In the genomic region with DNA sequence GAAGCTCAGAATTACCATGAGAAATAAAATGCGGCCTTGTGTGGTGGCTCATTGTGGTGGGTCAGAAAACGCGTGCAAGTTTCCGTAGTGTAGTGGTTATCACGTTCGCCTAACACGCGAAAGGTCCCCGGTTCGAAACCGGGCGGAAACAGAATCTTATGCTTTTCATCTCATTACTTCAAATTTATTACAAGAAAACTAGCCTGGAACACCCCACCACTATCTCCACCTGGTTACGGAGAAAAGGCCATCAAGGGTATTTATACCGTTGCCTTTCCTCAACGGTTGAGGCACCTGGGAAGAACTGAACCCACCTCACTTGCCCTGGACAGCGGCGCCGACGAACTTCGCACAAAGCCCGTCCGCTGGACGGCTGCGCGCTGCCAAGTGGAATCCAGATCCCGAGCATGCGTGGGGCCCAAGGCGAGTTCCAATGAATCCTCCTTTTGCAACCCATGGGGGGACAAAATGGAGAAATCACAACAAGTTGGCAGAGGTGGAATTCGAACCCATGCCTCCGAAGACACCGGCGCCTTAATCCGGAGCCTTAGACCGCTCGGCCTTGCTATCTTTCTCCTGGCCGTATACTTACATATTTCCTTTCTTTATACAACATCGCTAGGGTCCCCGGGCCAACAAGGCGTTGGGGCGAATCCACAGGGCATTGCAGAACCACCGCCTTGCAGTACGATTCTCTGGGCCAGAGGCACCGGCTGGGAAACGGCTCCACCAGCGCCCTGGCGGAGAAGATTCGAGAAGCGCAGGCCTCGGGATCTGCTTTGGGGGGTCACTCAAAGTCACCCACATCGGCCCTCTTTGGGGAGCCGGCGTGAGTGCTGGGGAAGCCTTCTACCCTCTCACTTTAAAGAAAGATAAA, we compare ENCODE assay signal across 11 cellular contexts. TPM values are rescaled to one million over a fixed set of nuclear protein-coding genes. Genes with fewer than 3 reads are reported as not detected.
DNase-seq lines count a peak whose midpoint lies in the region; ATAC-seq, FAIRE-seq and TF ChIP-seq lines count a peak whose summit lies in the region.
"Had no signal": no experiment of that assay in that cellular context is flagged by ENCODE, and none has a peak within 500 bp of the region (broad histone marks: within the 10 kb centered on the region; RNA-seq: fewer than 3 reads in every experiment).

No MANE protein-coding gene starts in this region.

- TF ChIP-seq CTCF in GM23338 (conservative IDR thresholded peaks at IDR 0.05; ENCODE audit: low read depth in 2 of 2) (no peak), keratinocyte (optimal IDR thresholded peaks at IDR 0.05 in 1 of 3, IDR thresholded peaks at IDR 0.05 in 1 of 3, conservative IDR thresholded peaks at IDR 0.05 in 1 of 3; ENCODE audit: extremely low read depth in 1 of 3, insufficient read depth in 2 of 3, low read length in 3 of 3) (no peak), sigmoid colon (IDR thresholded peaks at IDR 0.05) (no peak), MM.1S (IDR thresholded peaks at IDR 0.05; ENCODE audit: low read length) (no peak)

- H3K9me1 ChIP-seq in keratinocyte (ENCODE audit: control insufficient read depth, extremely low read depth, insufficient read depth, low read length) = no peaks in the 10 kb centered on the region

- no peak overlapping the region for H3K27ac ChIP-seq in BLaER1
- peak overlapping the region; percentile 65; the same call in 1 of the 2 replicates for H3K27ac ChIP-seq in GM23338 (ENCODE audit: low read depth)
- H3K27ac ChIP-seq in keratinocyte (ENCODE audit: control insufficient read depth, insufficient read depth, low read length) = no peak overlapping the region
- H3K27ac ChIP-seq in sigmoid colon = no peak overlapping the region
- H3K27ac ChIP-seq in MM.1S (ENCODE audit: low read length) = no peak overlapping the region

- H3K36me3 ChIP-seq in BLaER1 = no peaks in the 10 kb centered on the region
- no peaks in the 10 kb centered on the region for H3K36me3 ChIP-seq in GM23338 (ENCODE audit: insufficient read depth)
- H3K36me3 ChIP-seq in keratinocyte (ENCODE audit: control insufficient read depth in 2 of 2, extremely low read depth in 1 of 2, insufficient read depth in 2 of 2, low read length in 2 of 2) = no peaks in the 10 kb centered on the region
- no peaks in the 10 kb centered on the region for H3K36me3 ChIP-seq in sigmoid colon
- no peaks in the 10 kb centered on the region for H3K36me3 ChIP-seq in MM.1S (replicated peaks; ENCODE audit: insufficient read depth, low read length)

- H3K4me1 Mint-ChIP-seq in GM23338 = peaks cover 25% of the 10 kb centered on the region
- peaks cover 61% of the 10 kb centered on the region for H3K4me1 Mint-ChIP-seq in activated T-helper 1 cell treated with anti-CD3 and anti-CD28 coated beads, Interleukin-12 subunit alpha, Interleukin-12 subunit beta, Interleukin-2, Interleukin-4 antibody, amounts not matched to agents 30 ng/mL and 10 ng/mL and 1 ng/mL, durations not matched to agents 14 hours and 24 hours and 36 hours (ENCODE audit: low read depth)

- H3K4me1 ChIP-seq in BLaER1 (peaks cover 78% of the 10 kb centered on the region), GM23338 (ENCODE audit: insufficient read depth) (peaks cover 10% of the 10 kb centered on the region), keratinocyte (ENCODE audit: control insufficient read depth, extremely low read depth, insufficient read depth, low read length) (peaks cover 15% of the 10 kb centered on the region), sigmoid colon (peaks cover 0 to 12% (median 5%) of the 10 kb centered on the region in 4 donors), MM.1S (ENCODE audit: low read length) (peaks cover 25% of the 10 kb centered on the region)

- no peak for TF ChIP-seq EP300 in sigmoid colon (IDR thresholded peaks at IDR 0.05)

- peak; percentile 8 for ATAC-seq in GM23338

- no peaks in the 10 kb centered on the region for H4K20me1 ChIP-seq in BLaER1
- no peaks in the 10 kb centered on the region for H4K20me1 ChIP-seq in GM23338 (replicated peaks; ENCODE audit: insufficient read depth)
- no peaks in the 10 kb centered on the region for H4K20me1 ChIP-seq in keratinocyte (ENCODE audit: control insufficient read depth, extremely low read depth, insufficient read depth, low read length)
- no peaks in the 10 kb centered on the region for H4K20me1 ChIP-seq in MM.1S (ENCODE audit: insufficient read depth, low read length)

- FAIRE-seq in keratinocyte (lab: Jason Lieb, UNC) = peak; percentile 81

- peak overlapping the region; percentile 95 for H3K4me3 Mint-ChIP-seq in GM23338
- peak overlapping the region; percentile 57 for H3K4me3 Mint-ChIP-seq in activated T-helper 1 cell treated with anti-CD3 and anti-CD28 coated beads, Interleukin-12 subunit alpha, Interleukin-12 subunit beta, Interleukin-2, Interleukin-4 antibody, amounts not matched to agents 30 ng/mL and 10 ng/mL and 1 ng/mL, durations not matched to agents 14 hours and 24 hours and 36 hours

- no peaks in the 10 kb centered on the region for H3K36me3 Mint-ChIP-seq in GM23338 (ENCODE audit: low read depth)
- peaks cover 2% of the 10 kb centered on the region for H3K36me3 Mint-ChIP-seq in activated T-helper 1 cell treated with anti-CD3 and anti-CD28 coated beads, Interleukin-12 subunit alpha, Interleukin-12 subunit beta, Interleukin-2, Interleukin-4 antibody, amounts not matched to agents 30 ng/mL and 10 ng/mL and 1 ng/mL, durations not matched to agents 14 hours and 24 hours and 36 hours (ENCODE audit: low read depth)

- H2AFZ ChIP-seq in GM23338 = peak overlapping the region; percentile 99
- H2AFZ ChIP-seq in keratinocyte (ENCODE audit: control insufficient read depth, low read length) = no peak overlapping the region
- H2AFZ ChIP-seq in MM.1S (ENCODE audit: low read length) = no peak overlapping the region

- no peaks in the 10 kb centered on the region for H3K9me3 ChIP-seq in BLaER1
- no peaks in the 10 kb centered on the region for H3K9me3 ChIP-seq in keratinocyte (ENCODE audit: control insufficient read depth, low read depth, low read length)
- no peaks in the 10 kb centered on the region for H3K9me3 ChIP-seq in sigmoid colon
- H3K9me3 ChIP-seq in MM.1S (replicated peaks; ENCODE audit: insufficient read depth, low read length) = no peaks in the 10 kb centered on the region

- peaks cover 46% of the 10 kb centered on the region for H3K27me3 Mint-ChIP-seq in GM23338 (ENCODE audit: insufficient read depth, low read depth, poor library complexity)
- H3K27me3 Mint-ChIP-seq in activated T-helper 1 cell treated with anti-CD3 and anti-CD28 coated beads, Interleukin-12 subunit alpha, Interleukin-12 subunit beta, Interleukin-2, Interleukin-4 antibody, amounts not matched to agents 30 ng/mL and 10 ng/mL and 1 ng/mL, durations not matched to agents 14 hours and 24 hours and 36 hours (ENCODE audit: insufficient read depth) = peaks cover 28% of the 10 kb centered on the region

- peak; percentile 65 for DNase-seq in GM23338 (ENCODE audit: low spot score)
- DNase-seq in activated T-helper 1 cell treated with anti-CD3 and anti-CD28 coated beads, Interleukin-12 subunit alpha, Interleukin-12 subunit beta, Interleukin-2, Interleukin-4 antibody, amounts not matched to agents 30 ng/mL and 10 ng/mL and 1 ng/mL, durations not matched to agents 14 hours and 24 hours and 36 hours (ENCODE audit: low spot score) = no peak
- DNase-seq in keratinocyte (ENCODE audit: low read depth, low spot score) = no peak
- DNase-seq in sigmoid colon = no peak
- no peak for DNase-seq in NCI-H774 (lab: John Stamatoyannopoulos, UW)
- DNase-seq in MM.1S = no peak
- DNase-seq in NCI-H1092 (lab: John Stamatoyannopoulos, UW) = no peak
- DNase-seq: NCI-H526 had no signal

- WGBS in sigmoid colon, 2 donors = 15 to 52% methylated on average over 46 to 51 of the region's 52 CpGs

- no peaks in the 10 kb centered on the region for H3K79me2 ChIP-seq in GM23338 (replicated peaks; ENCODE audit: insufficient read depth)
- no peaks in the 10 kb centered on the region for H3K79me2 ChIP-seq in keratinocyte (ENCODE audit: control insufficient read depth, insufficient read depth, low read length)
- H3K79me2 ChIP-seq in MM.1S (ENCODE audit: low read length) = no peaks in the 10 kb centered on the region

- H3K9ac ChIP-seq in BLaER1 (no peak overlapping the region), keratinocyte (ENCODE audit: control insufficient read depth, extremely low read depth, insufficient read depth, low read length) (no peak overlapping the region), MM.1S (ENCODE audit: low read length) (no peak overlapping the region)

- H3K27ac Mint-ChIP-seq in GM23338 = peak overlapping the region; percentile 81
- peak overlapping the region; percentile 63 for H3K27ac Mint-ChIP-seq in activated T-helper 1 cell treated with anti-CD3 and anti-CD28 coated beads, Interleukin-12 subunit alpha, Interleukin-12 subunit beta, Interleukin-2, Interleukin-4 antibody, amounts not matched to agents 30 ng/mL and 10 ng/mL and 1 ng/mL, durations not matched to agents 14 hours and 24 hours and 36 hours

- H3K4me3 ChIP-seq in BLaER1 (no peak overlapping the region), GM23338 (peak overlapping the region; percentile 84), keratinocyte (ENCODE audit: control insufficient read depth in 2 of 3, extremely low read depth in 1 of 3, insufficient read depth in 2 of 3, low read depth in 1 of 3, low read length in 3 of 3) (no peak overlapping the region), sigmoid colon (no peak overlapping the region), MM.1S (ENCODE audit: low read length) (no peak overlapping the region)

- H3K9me2 ChIP-seq in GM23338 (ENCODE audit: insufficient read depth) (no peaks in the 10 kb centered on the region; the same call in 1 of the 2 replicates), MM.1S (replicated peaks; ENCODE audit: insufficient read depth, low read length) (no peaks in the 10 kb centered on the region)

- H3F3A ChIP-seq in GM23338 (replicated peaks; ENCODE audit: low read depth) (no peaks in the 10 kb centered on the region; the same call in 1 of the 2 replicates), MM.1S (ENCODE audit: insufficient read depth, low read length) (peaks cover 5% of the 10 kb centered on the region)

- 0 out of 3 replicates have a peak, but pooled peaks cover under 1% of the 10 kb centered on the region for H3K9me3 Mint-ChIP-seq in GM23338
- no peaks in the 10 kb centered on the region for H3K9me3 Mint-ChIP-seq in activated T-helper 1 cell treated with anti-CD3 and anti-CD28 coated beads, Interleukin-12 subunit alpha, Interleukin-12 subunit beta, Interleukin-2, Interleukin-4 antibody, amounts not matched to agents 30 ng/mL and 10 ng/mL and 1 ng/mL, durations not matched to agents 14 hours and 24 hours and 36 hours

- H3K4me2 ChIP-seq in BLaER1 = peak overlapping the region; percentile 80
- H3K4me2 ChIP-seq in GM23338 = peak overlapping the region; percentile 96
- no peak overlapping the region for H3K4me2 ChIP-seq in keratinocyte (ENCODE audit: control insufficient read depth, extremely low read depth, insufficient read depth, low read depth, low read length)
- no peak overlapping the region for H3K4me2 ChIP-seq in MM.1S (ENCODE audit: low read depth, low read length)

- dilution Hi-C loops in keratinocyte (cut with MboI; ENCODE audit: extremely low pct_ligation_motif_present, low sequenced_read_pairs) = no loop called here

- H3K27me3 ChIP-seq in BLaER1 = no peaks in the 10 kb centered on the region
- peaks cover 14% of the 10 kb centered on the region for H3K27me3 ChIP-seq in GM23338 (ENCODE audit: insufficient read depth)
- H3K27me3 ChIP-seq in keratinocyte (ENCODE audit: control insufficient read depth, extremely low read depth, insufficient read depth, low read length) = no peaks in the 10 kb centered on the region
- peaks cover 0 to 71% (median 50%) of the 10 kb centered on the region in 3 donors for H3K27me3 ChIP-seq in sigmoid colon
- H3K27me3 ChIP-seq in MM.1S (replicated peaks; ENCODE audit: insufficient read depth, low read length) = peaks cover 29% of the 10 kb centered on the region

- intact Hi-C loops in activated T-helper 1 cell treated with anti-CD3 and anti-CD28 coated beads, Interleukin-12 subunit alpha, Interleukin-12 subunit beta, Interleukin-2, Interleukin-4 antibody, amounts not matched to agents 30 ng/mL and 10 ng/mL and 1 ng/mL, durations not matched to agents 14 hours and 24 hours and 36 hours (cut with micrococcal nuclease) = no loop called here
- intact Hi-C loops in sigmoid colon (cut with DNase I) = no loop called here

- TF ChIP-seq POLR2A in sigmoid colon (IDR thresholded peaks at IDR 0.05) = no peak

RNA-seq across cellular contexts. Expression of a gene that starts 16.9 kb away (rescaled TPM):
- total RNA-seq in GM23338 (2014; rRNA removed; shearing (Covaris generic)) = not detected in 2 replicates
- polyA plus RNA-seq in GM23338 (2016; fragmentation: Nextera tagmentation; extraction: Ambion mirVana) (not detected in 2 replicates), keratinocyte (not detected in 3 replicates), sigmoid colon (not detected)
- not detected in 2 replicates for total RNA-seq in activated T-helper 1 cell treated with anti-CD3 and anti-CD28 coated beads, Interleukin-12 subunit alpha, Interleukin-12 subunit beta, Interleukin-2, Interleukin-4 antibody, amounts not matched to agents 30 ng/mL and 10 ng/mL and 1 ng/mL, durations not matched to agents 14 hours and 24 hours and 36 hours
- polyA plus RNA-seq in keratinocyte (2011; ENCODE audit: low read depth) = not detected
- polyA plus RNA-seq in keratinocyte (2011; cell fraction: cytosol; rRNA removed) = not detected in 2 replicates
- not detected in 2 replicates for polyA plus RNA-seq in keratinocyte (2011; cell fraction: nucleus; rRNA removed)
- not detected in 2 replicates for polyA plus RNA-seq in keratinocyte (2012; ENCODE audit: low replicate concordance)
- polyA minus RNA-seq in keratinocyte = not detected in 3 replicates
- not detected for polyA minus RNA-seq in keratinocyte (2011; cell fraction: cytosol; rRNA and poly(A)+ RNA removed)
- polyA minus RNA-seq in keratinocyte (2011; cell fraction: nucleus; rRNA and poly(A)+ RNA removed) = not detected in 2 replicates
- total RNA-seq in sigmoid colon = not detected
- total RNA-seq: activated CD8-positive, alpha-beta memory T cell treated with anti-CD3 and anti-CD28 coated beads for 36 hours; mesenteric fat pad had no signal

RNA-seq across cellular contexts. Expression of a gene that starts 33.3 kb away (rescaled TPM):
- not detected in 2 replicates for total RNA-seq in GM23338 (2014; rRNA removed; shearing (Covaris generic))
- polyA plus RNA-seq in GM23338 (2016; fragmentation: Nextera tagmentation; extraction: Ambion mirVana) (not detected in 2 replicates), keratinocyte (not detected in 3 replicates), sigmoid colon (not detected)
- not detected in 2 replicates for total RNA-seq in activated T-helper 1 cell treated with anti-CD3 and anti-CD28 coated beads, Interleukin-12 subunit alpha, Interleukin-12 subunit beta, Interleukin-2, Interleukin-4 antibody, amounts not matched to agents 30 ng/mL and 10 ng/mL and 1 ng/mL, durations not matched to agents 14 hours and 24 hours and 36 hours
- polyA plus RNA-seq in keratinocyte (2011; ENCODE audit: low read depth) = not detected
- not detected in 2 replicates for polyA plus RNA-seq in keratinocyte (2011; cell fraction: cytosol; rRNA removed)
- polyA plus RNA-seq in keratinocyte (2011; cell fraction: nucleus; rRNA removed) = not detected in 2 replicates
- polyA plus RNA-seq in keratinocyte (2012; ENCODE audit: low replicate concordance) = not detected in 2 replicates
- not detected in 3 replicates for polyA minus RNA-seq in keratinocyte
- not detected for polyA minus RNA-seq in keratinocyte (2011; cell fraction: cytosol; rRNA and poly(A)+ RNA removed)
- polyA minus RNA-seq in keratinocyte (2011; cell fraction: nucleus; rRNA and poly(A)+ RNA removed) = not detected in 2 replicates
- total RNA-seq in sigmoid colon = not detected
- total RNA-seq: activated CD8-positive, alpha-beta memory T cell treated with anti-CD3 and anti-CD28 coated beads for 36 hours; mesenteric fat pad had no signal

RNA-seq across cellular contexts. Expression of a gene that starts 40.7 kb away (rescaled TPM):
- total RNA-seq in GM23338 (2014; rRNA removed; shearing (Covaris generic)) = 0.56 and 0.66 TPM in 2 replicates
- 0.37 and 0.53 TPM in 2 replicates for polyA plus RNA-seq in GM23338 (2016; fragmentation: Nextera tagmentation; extraction: Ambion mirVana)
- 1.5 and 1.8 TPM in 2 replicates for total RNA-seq in activated T-helper 1 cell treated with anti-CD3 and anti-CD28 coated beads, Interleukin-12 subunit alpha, Interleukin-12 subunit beta, Interleukin-2, Interleukin-4 antibody, amounts not matched to agents 30 ng/mL and 10 ng/mL and 1 ng/mL, durations not matched to agents 14 hours and 24 hours and 36 hours
- polyA plus RNA-seq in keratinocyte = 21.7 to 27.6 TPM (median 22.4 TPM) in 3 replicates
- polyA plus RNA-seq in keratinocyte (2011; ENCODE audit: low read depth) = 8.8 TPM
- polyA plus RNA-seq in keratinocyte (2011; cell fraction: cytosol; rRNA removed) = 20.1 and 22.0 TPM in 2 replicates
- 28.5 and 29.7 TPM in 2 replicates for polyA plus RNA-seq in keratinocyte (2011; cell fraction: nucleus; rRNA removed)
- polyA plus RNA-seq in keratinocyte (2012; ENCODE audit: low replicate concordance) = 16.7 and 25.6 TPM in 2 replicates
- 7.2 to 10.6 TPM (median 8.1 TPM) in 3 replicates for polyA minus RNA-seq in keratinocyte
- 15.7 TPM for polyA minus RNA-seq in keratinocyte (2011; cell fraction: cytosol; rRNA and poly(A)+ RNA removed)
- polyA minus RNA-seq in keratinocyte (2011; cell fraction: nucleus; rRNA and poly(A)+ RNA removed) = 7.7 and 9.9 TPM in 2 replicates
- total RNA-seq in sigmoid colon = 1 to 10 TPM in 3 of 4 donors, under 1 TPM in 1; 0.55 to 2.1 (median 1.1) TPM
- 1 to 10 TPM in 2 of 3 donors, under 1 TPM in 1; 0.60 to 5.3 (median 3.2) TPM for polyA plus RNA-seq in sigmoid colon

RNA-seq across cellular contexts. Expression of a gene that starts 58.8 kb away (rescaled TPM):
- 8.7 and 9.7 TPM in 2 replicates for total RNA-seq in GM23338 (2014; rRNA removed; shearing (Covaris generic))
- polyA plus RNA-seq in GM23338 (2016; fragmentation: Nextera tagmentation; extraction: Ambion mirVana) (6.2 and 7.3 TPM in 2 replicates), keratinocyte (11.8 to 14.1 TPM (median 13.4 TPM) in 3 replicates), sigmoid colon (10 to 100 TPM; 13.2 to 25.3 (median 19.0) TPM)
- 31.8 and 34.8 TPM in 2 replicates for total RNA-seq in activated T-helper 1 cell treated with anti-CD3 and anti-CD28 coated beads, Interleukin-12 subunit alpha, Interleukin-12 subunit beta, Interleukin-2, Interleukin-4 antibody, amounts not matched to agents 30 ng/mL and 10 ng/mL and 1 ng/mL, durations not matched to agents 14 hours and 24 hours and 36 hours
- 6.8 TPM for polyA plus RNA-seq in keratinocyte (2011; ENCODE audit: low read depth)
- 9.2 and 12.8 TPM in 2 replicates for polyA plus RNA-seq in keratinocyte (2011; cell fraction: cytosol; rRNA removed)
- polyA plus RNA-seq in keratinocyte (2011; cell fraction: nucleus; rRNA removed) = 40.3 and 44.3 TPM in 2 replicates
- 12.2 and 19.8 TPM in 2 replicates for polyA plus RNA-seq in keratinocyte (2012; ENCODE audit: low replicate concordance)
- 5.2 to 10.3 TPM (median 5.3 TPM) in 3 replicates for polyA minus RNA-seq in keratinocyte
- polyA minus RNA-seq in keratinocyte (2011; cell fraction: cytosol; rRNA and poly(A)+ RNA removed) = 12.5 TPM
- polyA minus RNA-seq in keratinocyte (2011; cell fraction: nucleus; rRNA and poly(A)+ RNA removed) = 11.0 and 11.1 TPM in 2 replicates
- total RNA-seq in sigmoid colon = 10 to 100 TPM in 2 of 4 donors, 1 to 10 TPM in 2; 8.2 to 15.3 (median 11.8) TPM

Comparison
In these comparisons a context has a peak if more than half of its experiments do, and no peak if none do; other contexts are left out.
1. H3K4me2 ChIP-seq: peak in BLaER1 (single experiment) and GM23338 (single experiment); none in keratinocyte (single experiment) and MM.1S (single experiment).